ENCODE assay signal across 30 cellular contexts in genomic region chr1:234454910-234455309, GRCh38.
"Had no signal": no experiment of that assay in that cellular context is flagged by ENCODE, and none has a peak within 500 bp of the region (broad histone marks: within the 10 kb centered on the region; RNA-seq: fewer than 3 reads in every experiment).

No MANE protein-coding gene starts in this region.

- H3K27ac ChIP-seq: adrenal gland, body of pancreas, coronary artery, dorsolateral prefrontal cortex had no signal

- FAIRE-seq: frontal cortex had no signal

- H3K36me3 ChIP-seq: adrenal gland had no signal

- H3K9me3 ChIP-seq: adrenal gland, body of pancreas had no signal

- ATAC-seq: activated CD4-positive, alpha-beta T cell treated with anti-CD3 and anti-CD28 coated beads for 36 hours; activated CD8-positive, alpha-beta memory T cell treated with anti-CD3 and anti-CD28 coated beads, Interleukin-2, amount 10 ng/mL, durations not matched to agents 7 days and 5 days; activated CD8-positive, alpha-beta T cell treated with anti-CD3 and anti-CD28 coated beads, Interleukin-2, amount 10 ng/mL, durations not matched to agents 7 days and 5 days; activated naive CD8-positive, alpha-beta T cell treated with anti-CD3 and anti-CD28 coated beads, Interleukin-2, amount 50 U/mL, for 24 hours; body of pancreas; esophagus mucosa; T-helper 17 cell had no signal

- H3K4me3 ChIP-seq: adrenal gland, body of pancreas, coronary artery, dorsolateral prefrontal cortex had no signal

- DNase-seq: activated CD4-positive, alpha-beta memory T cell treated with anti-CD3 and anti-CD28 coated beads for 36 hours; activated CD4-positive, alpha-beta T cell treated with anti-CD3 and anti-CD28 coated beads for 36 hours; activated CD4-positive, alpha-beta T cell treated with anti-CD3 and anti-CD28 coated beads, Interleukin-2, amount 10 ng/mL, durations not matched to agents 24 days and 14 days; activated CD4-positive, CD25-positive, alpha-beta regulatory T cell; activated CD4-positive, CD25-positive, alpha-beta regulatory T cell treated with anti-CD3 and anti-CD28 coated beads, Interleukin-2, amount 50 U/mL, for 72 hours; activated CD8-positive, alpha-beta memory T cell treated with anti-CD3 and anti-CD28 coated beads, Interleukin-2, amount 10 ng/mL, durations not matched to agents 7 days and 5 days; activated CD8-positive, alpha-beta memory T cell treated with anti-CD3 and anti-CD28 coated beads, Interleukin-2, amount 50 U/mL, for 4 hours; activated CD8-positive, alpha-beta T cell treated with anti-CD3 and anti-CD28 coated beads, Interleukin-2, amount 10 ng/mL, durations not matched to agents 7 days and 5 days; activated effector memory CD4-positive, alpha-beta T cell treated with anti-CD3 and anti-CD28 coated beads, Interleukin-2, amount 50 U/mL, for 16 hours; activated naive CD4-positive, alpha-beta T cell treated with anti-CD3 and anti-CD28 coated beads for 36 hours; activated naive CD8-positive, alpha-beta T cell treated with anti-CD3 and anti-CD28 coated beads for 36 hours; activated naive CD8-positive, alpha-beta T cell treated with anti-CD3 and anti-CD28 coated beads, Interleukin-2, amount 50 U/mL, for 24 hours; activated T-cell treated with anti-CD3 and anti-CD28 coated beads, Interleukin-2, amount 50 U/mL, for 1 hour; activated T-cell treated with anti-CD3 and anti-CD28 coated beads, Interleukin-2, amount 50 U/mL, for 48 hours; adrenal gland; amygdala; aorta; body of pancreas; caudate nucleus; dorsolateral prefrontal cortex; effector memory CD4-positive, alpha-beta T cell; endodermal cell; foreskin fibroblast; head of caudate nucleus; T-helper 1 cell; T-helper 17 cell; T1000 had no signal

- H3K4me1 ChIP-seq: adrenal gland had no signal

- H3K27me3 ChIP-seq: adrenal gland, body of pancreas, dorsolateral prefrontal cortex had no signal
